25 cellular contexts compared by ENCODE assay signal in the genomic region with DNA sequence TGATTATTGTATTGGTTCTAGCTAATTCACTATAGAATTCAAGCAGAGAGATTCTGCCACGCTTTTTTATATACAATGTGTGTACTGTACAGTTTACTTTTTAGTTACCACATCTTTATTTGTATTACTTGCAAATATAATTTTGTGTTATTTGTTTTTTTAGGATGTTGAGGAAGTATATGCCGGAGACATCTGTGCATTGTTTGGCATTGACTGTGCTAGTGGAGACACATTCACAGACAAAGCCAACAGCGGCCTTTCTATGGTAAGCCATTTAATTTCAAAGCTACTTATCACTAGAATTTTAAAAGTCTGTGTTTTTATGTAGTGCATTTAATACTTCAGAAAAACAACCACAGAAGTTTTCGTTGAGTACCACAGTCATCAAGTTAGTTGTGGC.
"Had no signal": no experiment of that assay in that cellular context is flagged by ENCODE, and none has a peak within 500 bp of the region (broad histone marks: within the 10 kb centered on the region; RNA-seq: fewer than 3 reads in every experiment).

No MANE protein-coding gene starts in this region.

- H3K4me3 ChIP-seq: K562 had no signal

- ATAC-seq: activated T-helper 17 cell treated with anti-CD3 and anti-CD28 coated beads, Interleukin-2, amount 50 U/mL, for 72 hours; K562; T-cell had no signal

- H3K27ac Mint-ChIP-seq: activated CD4-positive, alpha-beta memory T cell treated with anti-CD3 and anti-CD28 coated beads, Interleukin-2, amount 10 ng/mL, durations not matched to agents 7 days and 5 days; activated naive CD4-positive, alpha-beta T cell treated with anti-CD3 and anti-CD28 coated beads for 36 hours; activated naive CD8-positive, alpha-beta T cell; activated T-helper 17 cell treated with anti-CD3 and anti-CD28 coated beads, Interleukin-2, amount 50 U/mL, for 72 hours had no signal

- H3K27me3 Mint-ChIP-seq: activated CD4-positive, alpha-beta memory T cell treated with anti-CD3 and anti-CD28 coated beads, Interleukin-2, amount 10 ng/mL, durations not matched to agents 7 days and 5 days; activated naive CD8-positive, alpha-beta T cell; activated T-helper 17 cell treated with anti-CD3 and anti-CD28 coated beads, Interleukin-2, amount 50 U/mL, for 72 hours; brain; T-cell had no signal

- H3K9me3 Mint-ChIP-seq: activated CD4-positive, alpha-beta memory T cell treated with anti-CD3 and anti-CD28 coated beads, Interleukin-2, amount 10 ng/mL, durations not matched to agents 7 days and 5 days; activated naive CD4-positive, alpha-beta T cell treated with anti-CD3 and anti-CD28 coated beads for 36 hours; activated T-helper 17 cell treated with anti-CD3 and anti-CD28 coated beads, Interleukin-2, amount 50 U/mL, for 72 hours; brain; T-cell had no signal

- H3K4me3 Mint-ChIP-seq: activated CD4-positive, alpha-beta memory T cell treated with anti-CD3 and anti-CD28 coated beads, Interleukin-2, amount 10 ng/mL, durations not matched to agents 7 days and 5 days; activated naive CD4-positive, alpha-beta T cell treated with anti-CD3 and anti-CD28 coated beads for 36 hours; activated naive CD8-positive, alpha-beta T cell; activated T-helper 17 cell treated with anti-CD3 and anti-CD28 coated beads, Interleukin-2, amount 50 U/mL, for 72 hours; brain; T-cell had no signal

- DNase-seq: activated CD4-positive, alpha-beta memory T cell treated with anti-CD3 and anti-CD28 coated beads, Interleukin-2, amount 10 ng/mL, durations not matched to agents 7 days and 5 days; activated CD4-positive, alpha-beta T cell treated with anti-CD3 and anti-CD28 coated beads, Interleukin-2, amount 50 U/mL, for 1 hour; activated CD4-positive, CD25-positive, alpha-beta regulatory T cell; activated gamma-delta T cell; activated naive CD4-positive, alpha-beta T cell treated with anti-CD3 and anti-CD28 coated beads for 36 hours; activated T-cell treated with anti-CD3 and anti-CD28 coated beads for 4 hours; activated T-cell treated with anti-CD3 and anti-CD28 coated beads, Interleukin-2, amount 50 U/mL, for 48 hours; amygdala; Karpas-422; NCI-H1092; NCI-H1417 treated with DMSO at 0.1 percent for 48 hours; NCI-H1694 treated with DMSO at 0.1 percent for 48 hours; NCI-H2029 treated with DMSO at 0.1 percent for 48 hours; NCI-H510A treated with DMSO at 0.1 percent for 48 hours; NCI-H69; NK-92 treated with Interleukin-12 subunit alpha and Interleukin-12 subunit beta, amount 100 ng/mL, for 24 hours; OCI-M1; SIG-M5; T-cell; T-helper 2 cell; T1000 had no signal
